33 cellular contexts compared by ENCODE assay signal in the genomic region with DNA sequence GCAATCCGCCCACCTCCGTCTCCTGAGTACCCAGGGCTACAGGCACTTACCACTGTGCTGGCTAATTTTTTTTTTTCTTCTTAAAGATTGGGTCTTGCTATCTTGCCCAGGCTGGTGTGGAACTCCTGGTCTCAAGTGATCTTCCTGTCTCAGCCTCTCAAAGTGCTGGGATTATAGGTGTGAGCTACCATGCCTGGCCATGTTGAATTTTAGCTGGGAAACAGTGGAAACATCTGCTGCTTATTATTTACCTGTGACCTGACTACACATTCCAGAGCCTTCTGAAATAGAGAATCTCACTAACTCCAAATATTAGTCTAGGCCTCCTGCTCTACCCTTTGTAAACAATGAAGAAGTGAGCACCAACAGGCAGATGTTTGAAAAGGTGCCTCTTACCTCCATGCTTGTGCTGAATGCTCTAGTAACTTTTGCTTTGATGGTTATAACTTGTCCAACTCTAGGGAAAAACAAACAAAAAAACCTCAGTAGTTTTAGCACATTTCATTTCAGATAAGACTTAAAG. TPM values are rescaled to one million over a fixed set of nuclear protein-coding genes. Genes with fewer than 3 reads are reported as not detected.
"Had no signal": no experiment of that assay in that cellular context is flagged by ENCODE, and none has a peak within 500 bp of the region (broad histone marks: within the 10 kb centered on the region; RNA-seq: fewer than 3 reads in every experiment).

No MANE protein-coding gene starts in this region.

- H3K9me3 ChIP-seq: SJCRH30 had no signal

- DNase-seq: activated CD4-positive, alpha-beta memory T cell treated with anti-CD3 and anti-CD28 coated beads, Interleukin-2, amount 10 ng/mL, durations not matched to agents 7 days and 5 days; activated CD4-positive, alpha-beta T cell treated with anti-CD3 and anti-CD28 coated beads for 36 hours; activated CD4-positive, alpha-beta T cell treated with anti-CD3 and anti-CD28 coated beads, Interleukin-2, amount 50 U/mL, for 1 hour; activated CD8-positive, alpha-beta memory T cell treated with anti-CD3 and anti-CD28 coated beads for 24 hours; activated CD8-positive, alpha-beta memory T cell treated with anti-CD3 and anti-CD28 coated beads, Interleukin-2, amount 10 ng/mL, durations not matched to agents 7 days and 5 days; activated CD8-positive, alpha-beta memory T cell treated with anti-CD3 and anti-CD28 coated beads, Interleukin-2, amount 50 U/mL, for 48 hours; activated effector memory CD4-positive, alpha-beta T cell treated with anti-CD3 and anti-CD28 coated beads, Interleukin-2, amount 50 U/mL, for 16 hours; activated naive CD4-positive, alpha-beta T cell; activated naive CD4-positive, alpha-beta T cell treated with anti-CD3 and anti-CD28 coated beads, Interleukin-2, amount 50 U/mL, for 16 hours; activated naive CD8-positive, alpha-beta T cell treated with anti-CD3 and anti-CD28 coated beads for 36 hours; activated T-cell treated with anti-CD3 and anti-CD28 coated beads, Interleukin-2, amount 50 U/mL, for 48 hours; amniotic stem cell; aorta; brain microvascular endothelial cell; central memory CD4-positive, alpha-beta T cell; NCI-H1105 treated with DMSO at 0.1 percent for 48 hours; NCI-H1436; NCI-H1694 treated with DMSO at 0.1 percent for 48 hours; NCI-H2029; NCI-H2227 treated with DMSO at 0.1 percent for 48 hours; NCI-H446; NCI-H524 treated with DMSO at 0.1 percent for 48 hours; SHP77; SJCRH30; T1000 had no signal

- H3K4me3 Mint-ChIP-seq: activated CD4-positive, alpha-beta memory T cell treated with anti-CD3 and anti-CD28 coated beads, Interleukin-2, amount 10 ng/mL, durations not matched to agents 7 days and 5 days; activated CD4-positive, alpha-beta T cell treated with anti-CD3 and anti-CD28 coated beads for 36 hours; activated CD8-positive, alpha-beta memory T cell treated with anti-CD3 and anti-CD28 coated beads, Interleukin-2, amount 10 ng/mL, durations not matched to agents 7 days and 5 days; activated naive CD8-positive, alpha-beta T cell treated with anti-CD3 and anti-CD28 coated beads for 36 hours; activated T-helper 17 cell treated with anti-CD3 and anti-CD28 coated beads, Interleukin-2, amount 50 U/mL, for 72 hours had no signal

- H3K9me3 Mint-ChIP-seq: activated CD4-positive, alpha-beta memory T cell treated with anti-CD3 and anti-CD28 coated beads, Interleukin-2, amount 10 ng/mL, durations not matched to agents 7 days and 5 days; activated naive CD8-positive, alpha-beta T cell treated with anti-CD3 and anti-CD28 coated beads for 36 hours; activated T-helper 17 cell treated with anti-CD3 and anti-CD28 coated beads, Interleukin-2, amount 50 U/mL, for 72 hours had no signal

- H3K4me3 ChIP-seq: SJCRH30, SK-N-MC had no signal

- H3K36me3 ChIP-seq: brain microvascular endothelial cell, SJCRH30 had no signal

- H3K36me3 Mint-ChIP-seq: activated CD8-positive, alpha-beta memory T cell treated with anti-CD3 and anti-CD28 coated beads, Interleukin-2, amount 10 ng/mL, durations not matched to agents 7 days and 5 days; activated naive CD8-positive, alpha-beta T cell treated with anti-CD3 and anti-CD28 coated beads for 36 hours had no signal

- H3K4me1 ChIP-seq: SJCRH30 had no signal

- H3K27ac Mint-ChIP-seq: activated CD4-positive, alpha-beta memory T cell treated with anti-CD3 and anti-CD28 coated beads, Interleukin-2, amount 10 ng/mL, durations not matched to agents 7 days and 5 days; activated CD4-positive, alpha-beta T cell treated with anti-CD3 and anti-CD28 coated beads for 36 hours; activated CD8-positive, alpha-beta memory T cell treated with anti-CD3 and anti-CD28 coated beads, Interleukin-2, amount 10 ng/mL, durations not matched to agents 7 days and 5 days; activated naive CD8-positive, alpha-beta T cell treated with anti-CD3 and anti-CD28 coated beads for 36 hours; activated T-helper 17 cell treated with anti-CD3 and anti-CD28 coated beads, Interleukin-2, amount 50 U/mL, for 72 hours had no signal

- H3K4me1 Mint-ChIP-seq: activated CD4-positive, alpha-beta T cell treated with anti-CD3 and anti-CD28 coated beads for 36 hours; activated naive CD8-positive, alpha-beta T cell treated with anti-CD3 and anti-CD28 coated beads for 36 hours; activated T-helper 17 cell treated with anti-CD3 and anti-CD28 coated beads, Interleukin-2, amount 50 U/mL, for 72 hours had no signal

- ATAC-seq: activated CD4-positive, alpha-beta T cell treated with anti-CD3 and anti-CD28 coated beads for 36 hours; activated CD4-positive, CD25-positive, alpha-beta regulatory T cell treated with anti-CD3 and anti-CD28 coated beads, Interleukin-2, amount 50 U/mL, for 24 hours; activated CD8-positive, alpha-beta memory T cell treated with anti-CD3 and anti-CD28 coated beads, Interleukin-2, amount 10 ng/mL, durations not matched to agents 7 days and 5 days; activated T-helper 17 cell treated with anti-CD3 and anti-CD28 coated beads, Interleukin-2, amount 50 U/mL, for 72 hours; Panc1 had no signal

RNA-seq across cellular contexts. Expression of a gene that starts 22.5 kb away (rescaled TPM):
- total RNA-seq: activated CD4-positive, alpha-beta memory T cell treated with anti-CD3 and anti-CD28 coated beads, Interleukin-2, amount 10 ng/mL, durations not matched to agents 7 days and 5 days; activated CD4-positive, alpha-beta T cell treated with anti-CD3 and anti-CD28 coated beads for 36 hours; activated CD8-positive, alpha-beta memory T cell treated with anti-CD3 and anti-CD28 coated beads, Interleukin-2, amount 10 ng/mL, durations not matched to agents 7 days and 5 days; activated naive CD8-positive, alpha-beta T cell treated with anti-CD3 and anti-CD28 coated beads for 36 hours; activated T-helper 17 cell treated with anti-CD3 and anti-CD28 coated beads, Interleukin-2, amount 50 U/mL, for 72 hours; M059J; RPMI7951; T-helper 1 cell treated with Interleukin-12 subunit alpha and Interleukin-12 subunit beta and Interleukin-4 antibody, amounts not matched to agents 30 ng/mL and 1 ng/mL, for 36 hours; T-helper 2 cell treated with Interferon-gamma antibody and Interleukin-4, amounts not matched to agents 100 ng/mL and 5 ng/mL, for 36 hours had no signal
